16 cellular contexts compared by ENCODE assay signal in genomic region chr19:21158523-21159135, GRCh38. TPM values are rescaled to one million over a fixed set of nuclear protein-coding genes. Genes with fewer than 3 reads are reported as not detected.
DNase-seq lines count a peak whose midpoint lies in the region; ATAC-seq, FAIRE-seq and TF ChIP-seq lines count a peak whose summit lies in the region.
"Had no signal": no experiment of that assay in that cellular context is flagged by ENCODE, and none has a peak within 500 bp of the region (broad histone marks: within the 10 kb centered on the region; RNA-seq: fewer than 3 reads in every experiment).

No MANE protein-coding gene starts in this region.

- H3K9ac ChIP-seq in astrocyte (ENCODE audit: low read length): no peak overlapping the region
- no peak overlapping the region for H3K9ac ChIP-seq in fibroblast of lung (ENCODE audit: insufficient read depth, low read length)

- peaks cover 30% of the 10 kb centered on the region for H3K4me1 Mint-ChIP-seq in activated naive CD4-positive, alpha-beta T cell treated with anti-CD3 and anti-CD28 coated beads, Interleukin-2, amount 50 U/mL, for 24 hours
- H3K4me1 Mint-ChIP-seq in astrocyte (ENCODE audit: low read depth, unreplicated experiment): peaks cover 12% of the 10 kb centered on the region

- no peak overlapping the region for H3K4me3 Mint-ChIP-seq in activated naive CD4-positive, alpha-beta T cell treated with anti-CD3 and anti-CD28 coated beads, Interleukin-2, amount 50 U/mL, for 24 hours
- H3K4me3 Mint-ChIP-seq in astrocyte (ENCODE audit: unreplicated experiment): no peak overlapping the region
- H3K4me3 Mint-ChIP-seq: stimulated activated naive CD8-positive, alpha-beta T cell treated with anti-CD3 and anti-CD28 coated beads, Interleukin-15, Interleukin-2, amounts not matched to agents 100 ng/mL and 50 ng/mL, for 24 hours had no signal

- no peak for DNase-seq in activated naive CD4-positive, alpha-beta T cell treated with anti-CD3 and anti-CD28 coated beads, Interleukin-2, amount 50 U/mL, for 72 hours (ENCODE audit: low spot score in 2 of 2)
- DNase-seq in astrocyte (ENCODE audit: low read depth) (peak; percentile 72), fibroblast of lung (ENCODE audit: low read depth in 2 of 2) (peak; percentile 39 to 80), skeletal muscle cell (ENCODE audit: low read depth) (peak; percentile 15), uterus (no peak), kidney glomerular epithelial cell (lab: John Stamatoyannopoulos, UW) (no peak), NCI-H526 treated with DMSO at 0.1 percent for 48 hours (lab: John Stamatoyannopoulos, UW) (no peak)
- DNase-seq: ACHN; activated naive CD4-positive, alpha-beta T cell treated with Interleukin-2 at 50 U/mL for 16 hours; H7; NCI-H2029 treated with DMSO at 0.1 percent for 48 hours; NCI-H69 had no signal

- H3K4me3 ChIP-seq in astrocyte (ENCODE audit: insufficient read depth, low read depth, low read length): no peak overlapping the region
- no peak overlapping the region for H3K4me3 ChIP-seq in fibroblast of lung (replicated peaks in 1 of 4; ENCODE audit: control extremely low read depth in 1 of 4, insufficient read depth in 1 of 4, low read depth in 3 of 4, low read length in 4 of 4)
- no peak overlapping the region for H3K4me3 ChIP-seq in skeletal muscle cell (ENCODE audit: low read depth, low read length)
- no peak overlapping the region for H3K4me3 ChIP-seq in uterus
- H3K4me3 ChIP-seq: prostate gland had no signal

- no peaks in the 10 kb centered on the region for H3K27me3 Mint-ChIP-seq in activated naive CD4-positive, alpha-beta T cell treated with anti-CD3 and anti-CD28 coated beads, Interleukin-2, amount 50 U/mL, for 24 hours
- no peaks in the 10 kb centered on the region for H3K27me3 Mint-ChIP-seq in astrocyte (ENCODE audit: low read depth, unreplicated experiment)
- H3K27me3 Mint-ChIP-seq: stimulated activated naive CD8-positive, alpha-beta T cell treated with anti-CD3 and anti-CD28 coated beads, Interleukin-15, Interleukin-2, amounts not matched to agents 100 ng/mL and 50 ng/mL, for 24 hours had no signal

- ATAC-seq in activated naive CD4-positive, alpha-beta T cell treated with anti-CD3 and anti-CD28 coated beads, Interleukin-2, amount 50 U/mL, for 72 hours: no peak

- H4K20me1 ChIP-seq in astrocyte (ENCODE audit: insufficient read depth, low read length) (peaks cover 12% of the 10 kb centered on the region), fibroblast of lung (ENCODE audit: control insufficient read depth, extremely low read depth, insufficient read depth, low read length) (no peaks in the 10 kb centered on the region)

- H2AFZ ChIP-seq in astrocyte (ENCODE audit: low read depth, low read length) (no peak overlapping the region), fibroblast of lung (ENCODE audit: low read length) (no peak overlapping the region)

- H3K9me3 ChIP-seq in astrocyte (ENCODE audit: insufficient read depth, low read depth, low read length) (no peaks in the 10 kb centered on the region), fibroblast of lung (ENCODE audit: control insufficient read depth, insufficient read depth, low read depth, low read length) (no peaks in the 10 kb centered on the region), uterus (no peaks in the 10 kb centered on the region)
- H3K9me3 ChIP-seq: prostate gland had no signal

- H3K36me3 ChIP-seq in astrocyte (ENCODE audit: insufficient read depth, low read length) (peaks cover 4% of the 10 kb centered on the region), fibroblast of lung (ENCODE audit: control insufficient read depth, insufficient read depth, low read length) (no peaks in the 10 kb centered on the region), uterus (peaks cover 0 to 2% of the 10 kb centered on the region in 2 donors)
- H3K36me3 ChIP-seq: prostate gland had no signal

- peaks cover 5% of the 10 kb centered on the region for H3K9me3 Mint-ChIP-seq in activated naive CD4-positive, alpha-beta T cell treated with anti-CD3 and anti-CD28 coated beads, Interleukin-2, amount 50 U/mL, for 24 hours
- peaks cover 3 to 7% of the 10 kb centered on the region in 2 donors for H3K9me3 Mint-ChIP-seq in activated naive CD4-positive, alpha-beta T cell treated with anti-CD3 and anti-CD28 coated beads, Interleukin-2, amount 50 U/mL, for 72 hours
- peaks cover 2% of the 10 kb centered on the region for H3K9me3 Mint-ChIP-seq in astrocyte (ENCODE audit: unreplicated experiment)

- H3K4me2 ChIP-seq in astrocyte (ENCODE audit: low read length) (no peak overlapping the region), fibroblast of lung (ENCODE audit: extremely low read depth, insufficient read depth, low read length) (no peak overlapping the region)

- peak overlapping the region; percentile 68 for H3K27ac Mint-ChIP-seq in activated naive CD4-positive, alpha-beta T cell treated with anti-CD3 and anti-CD28 coated beads, Interleukin-2, amount 50 U/mL, for 24 hours
- no peak overlapping the region for H3K27ac Mint-ChIP-seq in activated naive CD4-positive, alpha-beta T cell treated with anti-CD3 and anti-CD28 coated beads, Interleukin-2, amount 50 U/mL, for 72 hours
- H3K27ac Mint-ChIP-seq in astrocyte (ENCODE audit: unreplicated experiment): no peak overlapping the region
- H3K27ac Mint-ChIP-seq: stimulated activated naive CD8-positive, alpha-beta T cell treated with anti-CD3 and anti-CD28 coated beads, Interleukin-15, Interleukin-2, amounts not matched to agents 100 ng/mL and 50 ng/mL, for 24 hours had no signal

- TF ChIP-seq CTCF in astrocyte (IDR thresholded peaks at IDR 0.05; ENCODE audit: insufficient read depth, low read depth, low read length) (no peak), fibroblast of lung (conservative IDR thresholded peaks at IDR 0.05 in 1 of 2, IDR thresholded peaks at IDR 0.05 in 1 of 2; ENCODE audit: low read depth in 1 of 2, low read length in 2 of 2) (no peak), uterus (IDR thresholded peaks at IDR 0.05) (no peak)

- H3K4me1 ChIP-seq in astrocyte (ENCODE audit: insufficient read depth, low read length) (no peaks in the 10 kb centered on the region), fibroblast of lung (ENCODE audit: control insufficient read depth, extremely low read depth, insufficient read depth, low read length) (no peaks in the 10 kb centered on the region), uterus (no peaks in the 10 kb centered on the region)
- H3K4me1 ChIP-seq: prostate gland had no signal

- peaks cover 43% of the 10 kb centered on the region for H3K36me3 Mint-ChIP-seq in activated naive CD4-positive, alpha-beta T cell treated with anti-CD3 and anti-CD28 coated beads, Interleukin-2, amount 50 U/mL, for 24 hours
- peaks cover 25 to 82% of the 10 kb centered on the region in 2 donors for H3K36me3 Mint-ChIP-seq in activated naive CD4-positive, alpha-beta T cell treated with anti-CD3 and anti-CD28 coated beads, Interleukin-2, amount 50 U/mL, for 72 hours
- peaks cover 44% of the 10 kb centered on the region for H3K36me3 Mint-ChIP-seq in astrocyte (ENCODE audit: low read depth, unreplicated experiment)

- intact Hi-C loops in uterus (cut with DNase I; ENCODE audit: low total_unique reads): no loop called here

- H3K79me2 ChIP-seq in astrocyte (ENCODE audit: insufficient read depth, low read length) (peaks cover 80% of the 10 kb centered on the region), fibroblast of lung (ENCODE audit: control insufficient read depth, insufficient read depth, low read length) (peaks cover 12% of the 10 kb centered on the region)

- no peak for TF ChIP-seq POLR2A in uterus (IDR thresholded peaks at IDR 0.05)

- H3K27me3 ChIP-seq in astrocyte (ENCODE audit: insufficient read depth, low read length) (no peaks in the 10 kb centered on the region), fibroblast of lung (ENCODE audit: control insufficient read depth, insufficient read depth, low read length) (no peaks in the 10 kb centered on the region), uterus (no peaks in the 10 kb centered on the region)

- peak; percentile 32 for FAIRE-seq in astrocyte (lab: Jason Lieb, UNC)
- FAIRE-seq: GM12892 had no signal

- no peak overlapping the region for H3K27ac ChIP-seq in astrocyte (ENCODE audit: low read depth, low read length)
- no peak overlapping the region for H3K27ac ChIP-seq in fibroblast of lung (ENCODE audit: insufficient read depth, low read length)
- no peak overlapping the region for H3K27ac ChIP-seq in uterus
- H3K27ac ChIP-seq: prostate gland had no signal

RNA-seq across cellular contexts. Expression of gene ZNF431, which starts 16.8 kb away (rescaled TPM):
- 10 to 100 TPM; 21.3 to 26.0 TPM for total RNA-seq in activated naive CD4-positive, alpha-beta T cell treated with anti-CD3 and anti-CD28 coated beads, Interleukin-2, amount 50 U/mL, for 72 hours
- total RNA-seq in astrocyte (22.7 and 29.4 TPM in 2 replicates), fibroblast of lung (1.5 and 4.3 TPM in 2 replicates), uterus (10 to 100 TPM in 2 of 4 donors, 1 to 10 TPM in 2; 2.1 to 25.2 (median 11.8) TPM)
- 3.0 and 3.7 TPM in 2 replicates for polyA plus RNA-seq in fibroblast of lung
- 2.9 and 3.8 TPM in 2 replicates for polyA plus RNA-seq in fibroblast of lung (2012)
- 5.3 and 10.4 TPM in 2 replicates for polyA minus RNA-seq in fibroblast of lung (ENCODE audit: low replicate concordance)

Comparison
In these comparisons a context has a peak if more than half of its experiments do, and no peak if none do; other contexts are left out.
1. DNase-seq: peak in astrocyte (single experiment), fibroblast of lung (2 of 2) and skeletal muscle cell (single experiment); none in activated naive CD4-positive, alpha-beta T cell treated with anti-CD3 and anti-CD28 coated beads, Interleukin-2, amount 50 U/mL, for 72 hours (0 of 2), uterus (0 of 2), kidney glomerular epithelial cell (single experiment) and NCI-H526 treated with DMSO at 0.1 percent for 48 hours (single experiment).